In the genomic region with DNA sequence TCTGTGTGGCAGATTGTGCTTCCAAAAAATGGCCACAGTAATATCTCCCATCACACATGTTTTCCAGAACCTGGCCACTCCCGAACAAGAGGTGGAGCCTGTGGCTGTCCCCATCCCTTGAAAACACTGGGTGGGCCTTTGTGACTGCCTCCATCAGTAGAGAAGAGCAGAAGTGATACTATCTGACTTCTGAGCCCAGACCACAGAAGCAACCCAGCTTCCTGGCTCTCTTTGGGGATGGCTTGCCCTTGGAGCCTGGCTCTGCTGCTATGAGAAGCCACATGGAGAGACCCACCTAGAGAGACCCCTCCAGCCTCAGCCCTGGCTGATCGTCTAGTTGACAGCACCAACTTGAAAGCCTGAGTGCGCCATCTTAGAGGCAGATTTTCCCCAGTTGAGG, we compare ENCODE assay signal across 25 cellular contexts.
"Had no signal": no experiment of that assay in that cellular context is flagged by ENCODE, and none has a peak within 500 bp of the region (broad histone marks: within the 10 kb centered on the region; RNA-seq: fewer than 3 reads in every experiment).

No MANE protein-coding gene starts in this region.

- ATAC-seq: activated CD4-positive, CD25-positive, alpha-beta regulatory T cell treated with anti-CD3 and anti-CD28 coated beads, Interleukin-2, amount 50 U/mL, for 24 hours; heart right ventricle; left ventricle myocardium superior; sciatic nerve; stimulated activated effector memory CD8-positive, alpha-beta T cell treated with anti-CD3 and anti-CD28 coated beads, Interleukin-12 subunit alpha, Interleukin-12 subunit beta, amount 100 ng/mL, for 72 hours had no signal

- H3K4me3 ChIP-seq: ascending aorta, cardiac muscle cell, colonic mucosa, esophagus squamous epithelium, heart right ventricle, tibial nerve had no signal

- H3K9me3 ChIP-seq: ascending aorta, colonic mucosa, esophagus squamous epithelium, heart right ventricle, neutrophil, tibial nerve had no signal

- H3K27ac ChIP-seq: ascending aorta, cardiac muscle cell, colonic mucosa, epithelial cell of prostate, esophagus squamous epithelium, neutrophil, tibial nerve, WERI-Rb-1 had no signal

- H3K4me1 ChIP-seq: ascending aorta, colonic mucosa had no signal

- H3K27me3 ChIP-seq: ascending aorta, cardiac muscle cell, colonic mucosa, heart right ventricle, neutrophil, tibial nerve had no signal

- DNase-seq: activated CD4-positive, alpha-beta T cell treated with anti-CD3 and anti-CD28 coated beads for 48 hours; activated CD4-positive, alpha-beta T cell treated with anti-CD3 and anti-CD28 coated beads, Interleukin-2, amount 50 U/mL, for 48 hours; activated CD8-positive, alpha-beta memory T cell treated with anti-CD3 and anti-CD28 coated beads for 24 hours; activated effector memory CD4-positive, alpha-beta T cell treated with Interleukin-2 at 50 U/mL for 16 hours; activated naive CD4-positive, alpha-beta T cell treated with anti-CD3 and anti-CD28 coated beads for 36 hours; activated naive CD8-positive, alpha-beta T cell treated with anti-CD3 and anti-CD28 coated beads for 36 hours; cerebellar nuclear complex; colonic mucosa; effector CD8-positive, alpha-beta T cell; esophagus squamous epithelium; foreskin melanocyte; left ventricle myocardium superior; small intestine; stimulated activated CD4-positive, alpha-beta T cell treated with anti-CD3 and anti-CD28 coated beads, Interleukin-4, amount 100 ng/mL, for 24 hours; T-helper 9 cell; WERI-Rb-1 had no signal

- H3K36me3 ChIP-seq: ascending aorta, cardiac muscle cell, colonic mucosa, esophagus squamous epithelium, heart right ventricle, neutrophil, tibial nerve, WERI-Rb-1 had no signal
